In the genomic region with DNA sequence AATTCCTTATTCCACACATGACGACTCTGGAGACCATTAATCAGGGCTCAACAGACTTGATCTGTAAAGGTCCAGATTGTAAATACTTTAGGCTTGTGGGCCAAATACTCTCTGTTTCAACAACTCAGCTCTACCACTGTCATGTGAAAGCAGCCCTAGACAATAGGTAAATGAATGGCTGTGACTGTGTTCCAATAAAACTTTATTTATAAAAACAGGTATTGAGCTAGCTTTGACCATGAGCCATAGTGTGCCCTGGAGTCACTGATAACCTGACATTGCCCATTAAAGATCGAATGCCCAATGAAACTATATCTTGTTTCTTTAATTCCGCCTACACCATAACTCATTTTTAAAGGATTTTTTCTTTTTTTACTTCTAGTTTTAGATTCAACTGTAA, we compare ENCODE assay signal across 23 cellular contexts.
DNase-seq lines count a peak whose midpoint lies in the region; ATAC-seq, FAIRE-seq and TF ChIP-seq lines count a peak whose summit lies in the region.
"Had no signal": no experiment of that assay in that cellular context is flagged by ENCODE, and none has a peak within 500 bp of the region (broad histone marks: within the 10 kb centered on the region; RNA-seq: fewer than 3 reads in every experiment).

No MANE protein-coding gene starts in this region.

- no peak overlapping the region for H3K4me2 ChIP-seq in GM12878 (ENCODE audit: control insufficient read depth, insufficient read depth)
- H3K4me2 ChIP-seq: A549; BLaER1 treated with 17β-estradiol and CSF1 and Interleukin-3, amounts not matched to agents 10 nM and 100 nM had no signal

- H3K27me3 ChIP-seq in GM12878 (replicated peaks in 1 of 2; ENCODE audit: control insufficient read depth in 2 of 2, insufficient read depth in 2 of 2, low read length in 1 of 2), result no peaks in the 10 kb centered on the region; a peak in 1 of 4 replicates
- H3K27me3 ChIP-seq: BLaER1 treated with 17β-estradiol and CSF1 and Interleukin-3, amounts not matched to agents 10 nM and 100 nM had no signal

- peaks cover 0 to 4% (median 4%) of the 10 kb centered on the region in 5 experiments for H3K9me3 Mint-ChIP-seq in brain
- H3K9me3 Mint-ChIP-seq in nephron progenitor cell, result peaks cover 4% of the 10 kb centered on the region
- H3K9me3 Mint-ChIP-seq in HFFc6, result no peaks in the 10 kb centered on the region
- H3K9me3 Mint-ChIP-seq: CD4-positive, alpha-beta T cell; CD8-positive, alpha-beta T cell had no signal

- H3K36me3 ChIP-seq in GM12878 (ENCODE audit: control insufficient read depth in 2 of 2, insufficient read depth in 2 of 2, low read length in 1 of 2), result no peaks in the 10 kb centered on the region
- H3K36me3 ChIP-seq: BLaER1 treated with 17β-estradiol and CSF1 and Interleukin-3, amounts not matched to agents 10 nM and 100 nM had no signal

- WGBS in GM12878 (ENCODE audit: insufficient coverage, insufficient replicate concordance, low lambda C conversion rate, missing lambda C conversion rate), result 39% methylated on average over 3 of the region's 3 CpGs

- CTCF ChIA-PET in GM12878 (lab: Yijun Ruan, JAX), result interaction anchor here (0.8 kb wide), 1 partner anchor 227 kb away, joined by 4 read pairs; no protein-coding TSS in a partner anchor

- in situ Hi-C loops in GM12878 (cut with MboI), result no loop called here

- H3K36me3 Mint-ChIP-seq in brain, result no peaks in the 10 kb centered on the region
- peaks cover under 1% of the 10 kb centered on the region for H3K36me3 Mint-ChIP-seq in nephron progenitor cell (ENCODE audit: low read depth)
- H3K36me3 Mint-ChIP-seq in HFFc6 (ENCODE audit: low read depth), result no peaks in the 10 kb centered on the region
- H3K36me3 Mint-ChIP-seq: CD8-positive, alpha-beta T cell had no signal

- no peak for ATAC-seq in GM12878
- ATAC-seq in GM21737 (IDR thresholded peaks at IDR 0.05; ENCODE audit: unreplicated experiment), result no peak
- ATAC-seq: A549; CD8-positive, alpha-beta T cell had no signal

- no peaks in the 10 kb centered on the region for H4K20me1 ChIP-seq in GM12878 (ENCODE audit: control insufficient read depth, insufficient read depth)
- H4K20me1 ChIP-seq: BLaER1 treated with 17β-estradiol and CSF1 and Interleukin-3, amounts not matched to agents 10 nM and 100 nM had no signal

- DNase-seq in NCI-H1417 treated with DMSO at 0.1 percent for 48 hours (lab: John Stamatoyannopoulos, UW) (peak; percentile 5), NCI-H1417 (lab: John Stamatoyannopoulos, UW) (no peak), GM12878 (ENCODE audit: low read depth, low spot score) (no peak), nephron progenitor cell (no peak), HFFc6 (no peak)
- DNase-seq: AML-193; Caco-2; Calu3; CD4-positive, alpha-beta T cell; CD8-positive, alpha-beta T cell; DMS79 treated with DMSO at 0.1 percent for 48 hours; GF-D8 had no signal

- no TSS peak for BruUV-seq in GM12878 (replicated peaks; lab: Mats Ljungman, UMichigan)

- SMC1A ChIA-PET in GM12878 (lab: Charles Lee; ENCODE audit: uncharacterized antibody, unreplicated experiment), result no interaction called here

- POLR2A ChIA-PET in GM12878 (lab: Charles Lee), result no interaction called here

- H3K27me3 Mint-ChIP-seq in brain, result peaks cover 5% of the 10 kb centered on the region
- H3K27me3 Mint-ChIP-seq in nephron progenitor cell (ENCODE audit: low read depth, poor library complexity), result no peaks in the 10 kb centered on the region
- 0 out of 2 replicates have a peak, but pooled peaks cover 1% of the 10 kb centered on the region for H3K27me3 Mint-ChIP-seq in HFFc6 (ENCODE audit: insufficient read depth)

- H3K9ac ChIP-seq in GM12878 (ENCODE audit: control insufficient read depth, insufficient read depth, low read length), result no peak overlapping the region
- H3K9ac ChIP-seq: BLaER1 treated with 17β-estradiol and CSF1 and Interleukin-3, amounts not matched to agents 10 nM and 100 nM had no signal

- H3K4me3 Mint-ChIP-seq in brain, result peak overlapping the region in 1 of 5 experiments; percentile 29
- no peak overlapping the region for H3K4me3 Mint-ChIP-seq in nephron progenitor cell
- no peak overlapping the region for H3K4me3 Mint-ChIP-seq in HFFc6
- H3K4me3 Mint-ChIP-seq: B cell; CD4-positive, alpha-beta T cell; CD8-positive, alpha-beta T cell had no signal

- H3K79me2 ChIP-seq in GM12878 (ENCODE audit: control insufficient read depth, insufficient read depth, low read length), result no peaks in the 10 kb centered on the region

- TF ChIP-seq RAD21 in GM12878 (IDR thresholded peaks at IDR 0.05; ENCODE audit: insufficient read depth, low read depth, low read length), result no peak

- H3K4me1 ChIP-seq in GM12878 (ENCODE audit: control insufficient read depth, insufficient read depth, low read length), result no peaks in the 10 kb centered on the region
- H3K4me1 ChIP-seq: A549; BLaER1 treated with 17β-estradiol and CSF1 and Interleukin-3, amounts not matched to agents 10 nM and 100 nM; Caco-2 had no signal

- intact Hi-C loops in GM12878 (cut with micrococcal nuclease; ENCODE audit: unreplicated experiment), result no loop called here

- TF ChIP-seq POLR2A in GM12878 (IDR thresholded peaks at IDR 0.05; ENCODE audit: low read depth, low read length), result no peak

- TF ChIP-seq CTCF in GM12878 (IDR thresholded peaks at IDR 0.05 in 2 of 3, conservative IDR thresholded peaks at IDR 0.05 in 1 of 3; ENCODE audit: control insufficient read depth in 2 of 3, extremely low read depth in 1 of 3, insufficient read depth in 1 of 3, low read depth in 3 of 3, low read length in 3 of 3), result no peak
- no peak for TF ChIP-seq CTCF in brain (conservative IDR thresholded peaks at IDR 0.05)
- TF ChIP-seq CTCF in nephron progenitor cell (IDR thresholded peaks at IDR 0.05), result no peak
- no peak for TF ChIP-seq CTCF in HFFc6 (IDR thresholded peaks at IDR 0.05)

- H2AFZ ChIP-seq in GM12878 (ENCODE audit: control insufficient read depth, low read depth, low read length), result no peak overlapping the region

- RAD21 ChIA-PET in GM12878 (lab: Charles Lee; ENCODE audit: unreplicated experiment), result no interaction called here

- H3K4me1 Mint-ChIP-seq in brain (peaks cover 23% of the 10 kb centered on the region), nephron progenitor cell (peaks cover 21% of the 10 kb centered on the region), HFFc6 (ENCODE audit: low read depth) (peaks cover 12% of the 10 kb centered on the region)
- H3K4me1 Mint-ChIP-seq: B cell had no signal

- H3K27ac Mint-ChIP-seq in brain (peak overlapping the region in 3 of 5 experiments; percentile 85 to 95 (median 92)), nephron progenitor cell (peak overlapping the region; percentile 40), HFFc6 (no peak overlapping the region)
- H3K27ac Mint-ChIP-seq: B cell; CD4-positive, alpha-beta T cell; CD8-positive, alpha-beta T cell had no signal

- H3K4me3 ChIP-seq in GM12878, result no peak overlapping the region
- H3K4me3 ChIP-seq: A549; BLaER1 treated with 17β-estradiol and CSF1 and Interleukin-3, amounts not matched to agents 10 nM and 100 nM had no signal

- no peak overlapping the region for H3K27ac ChIP-seq in GM12878 (ENCODE audit: control insufficient read depth, insufficient read depth)
- H3K27ac ChIP-seq: 22Rv1; A549; BLaER1 treated with 17β-estradiol and CSF1 and Interleukin-3, amounts not matched to agents 10 nM and 100 nM; C4-2B had no signal

- no peak for FAIRE-seq in GM12878 (lab: Jason Lieb, UNC)
- FAIRE-seq: A549, D721Med, G401.6, GM12892, GM18507 had no signal

- TF ChIP-seq EP300 in GM12878 (IDR thresholded peaks at IDR 0.05; ENCODE audit: borderline replicate concordance in 1 of 2, control insufficient read depth in 1 of 2, low read depth in 2 of 2, low read length in 2 of 2), result no peak

- no peaks in the 10 kb centered on the region for H3K9me3 ChIP-seq in GM12878 (replicated peaks; ENCODE audit: control insufficient read depth, insufficient read depth, low read length)
- H3K9me3 ChIP-seq: A549, Caco-2 had no signal

TF ChIP-seq in GM12878, 131 proteins besides CTCF, POLR2A, EP300 and RAD21:
- TF ChIP-seq ZBTB40 (IDR thresholded peaks at IDR 0.05; ENCODE audit: borderline replicate concordance) (peak; percentile 32; the same call in 1 of the 2 replicates), CREM (IDR thresholded peaks at IDR 0.05; ENCODE audit: low read depth) (no peak), FOXK2 (IDR thresholded peaks at IDR 0.05) (no peak), IRF4 (IDR thresholded peaks at IDR 0.05; ENCODE audit: low read depth, low read length) (no peak), SMAD5 (IDR thresholded peaks at IDR 0.05; ENCODE audit: low read depth) (no peak), SMARCA5 (IDR thresholded peaks at IDR 0.05) (no peak)
